9 cellular contexts compared by ENCODE assay signal in the genomic region with DNA sequence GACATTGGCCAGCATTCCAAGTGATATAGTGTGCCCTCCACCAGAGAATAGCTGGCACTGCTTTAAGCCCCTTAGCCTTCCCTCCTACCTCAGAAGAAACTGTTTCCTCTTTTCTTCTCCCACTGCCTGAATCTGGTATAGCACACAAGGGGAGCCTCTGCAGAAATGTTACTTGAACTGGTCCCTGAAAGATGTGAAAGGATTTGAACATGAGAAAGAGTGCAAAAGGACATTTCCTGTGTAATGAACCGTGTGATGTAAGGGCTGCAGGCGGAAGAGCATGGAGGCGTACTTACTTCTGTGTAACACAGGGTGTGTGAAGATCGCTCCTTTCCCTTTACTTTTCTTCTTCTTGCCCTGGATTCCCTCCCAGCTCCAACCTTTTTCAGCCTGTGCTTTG. TPM values are rescaled to one million over a fixed set of nuclear protein-coding genes. Genes with fewer than 3 reads are reported as not detected.
DNase-seq lines count a peak whose midpoint lies in the region; ATAC-seq, FAIRE-seq and TF ChIP-seq lines count a peak whose summit lies in the region.
"Had no signal": no experiment of that assay in that cellular context is flagged by ENCODE, and none has a peak within 500 bp of the region (broad histone marks: within the 10 kb centered on the region; RNA-seq: fewer than 3 reads in every experiment).

No MANE protein-coding gene starts in this region.

- peaks cover 36 to 100% (median 79%) of the 10 kb centered on the region in 6 donors for H3K4me1 ChIP-seq in spleen

- TF ChIP-seq CTCF in chondrocyte (IDR thresholded peaks at IDR 0.05) (no peak), spleen (IDR thresholded peaks at IDR 0.05 in 8 of 11, conservative IDR thresholded peaks at IDR 0.05 in 3 of 11) (no peak)

- peaks cover 13% of the 10 kb centered on the region for H3K36me3 Mint-ChIP-seq in activated CD4-positive, alpha-beta T cell treated with anti-CD3 and anti-CD28 coated beads, Interleukin-2, amount 10 ng/mL, durations not matched to agents 7 days and 5 days (ENCODE audit: low read depth)
- no peaks in the 10 kb centered on the region for H3K36me3 Mint-ChIP-seq in chondrocyte (ENCODE audit: low read depth)

- POLR2A ChIA-PET in activated CD4-positive, alpha-beta T cell treated with anti-CD3 and anti-CD28 coated beads, Interleukin-2, amount 10 ng/mL, durations not matched to agents 7 days and 5 days (lab: Charles Lee), result no interaction called here

- no peak overlapping the region for H3K4me3 ChIP-seq in spleen

- WGBS in spleen, 5 donors, result 14 to 30% (median 20%) methylated on average over 4 of the region's 4 CpGs

- H3K4me1 Mint-ChIP-seq in activated CD4-positive, alpha-beta T cell treated with anti-CD3 and anti-CD28 coated beads, Interleukin-2, amount 10 ng/mL, durations not matched to agents 7 days and 5 days, result peaks cover 73% of the 10 kb centered on the region
- peaks cover 81% of the 10 kb centered on the region for H3K4me1 Mint-ChIP-seq in chondrocyte (ENCODE audit: low read depth)

- ATAC-seq in HG03354 (IDR thresholded peaks at IDR 0.05; ENCODE audit: poor library complexity, severe bottlenecking, unreplicated experiment), result peak; percentile 81
- no peak for ATAC-seq in HG02970 (IDR thresholded peaks at IDR 0.05; ENCODE audit: low FRiP score, unreplicated experiment)

- H3K9me3 ChIP-seq in spleen, result no peaks in the 10 kb centered on the region

- DNase-seq in activated CD4-positive, alpha-beta T cell treated with anti-CD3 and anti-CD28 coated beads, Interleukin-2, amount 10 ng/mL, durations not matched to agents 7 days and 5 days, result peak; percentile 21
- DNase-seq in activated CD4-positive, alpha-beta T cell treated with anti-CD3 and anti-CD28 coated beads, Interleukin-2, amount 50 U/mL, for 48 hours, result no peak
- DNase-seq in chondrocyte (ENCODE audit: low spot score) (no peak), spleen (no peak), urothelium cell line (ENCODE audit: low spot score) (no peak), NCI-H1417 (lab: John Stamatoyannopoulos, UW) (no peak)

- H3K36me3 ChIP-seq in spleen, result no peaks in the 10 kb centered on the region

- peak overlapping the region; percentile 18 for H3K4me3 Mint-ChIP-seq in activated CD4-positive, alpha-beta T cell treated with anti-CD3 and anti-CD28 coated beads, Interleukin-2, amount 10 ng/mL, durations not matched to agents 7 days and 5 days
- peak overlapping the region; percentile 23 for H3K4me3 Mint-ChIP-seq in chondrocyte (ENCODE audit: unreplicated experiment)

- TF ChIP-seq POLR2A in spleen (IDR thresholded peaks at IDR 0.05), result no peak

- FAIRE-seq in urothelium cell line (lab: Jason Lieb, UNC), result no peak

- intact Hi-C loops in spleen (cut with DNase I; ENCODE audit: low total_unique reads), result no loop called here

- H3K27ac Mint-ChIP-seq in activated CD4-positive, alpha-beta T cell treated with anti-CD3 and anti-CD28 coated beads, Interleukin-2, amount 10 ng/mL, durations not matched to agents 7 days and 5 days, result peak overlapping the region; percentile 74
- peak overlapping the region; percentile 86 for H3K27ac Mint-ChIP-seq in chondrocyte (ENCODE audit: unreplicated experiment)

- no peaks in the 10 kb centered on the region for H3K9me3 Mint-ChIP-seq in activated CD4-positive, alpha-beta T cell treated with anti-CD3 and anti-CD28 coated beads, Interleukin-2, amount 10 ng/mL, durations not matched to agents 7 days and 5 days
- H3K9me3 Mint-ChIP-seq in chondrocyte (ENCODE audit: low read depth), result no peaks in the 10 kb centered on the region

- peak overlapping the region in 7 of 8 donors; percentile 27 to 67 (median 47) for H3K27ac ChIP-seq in spleen
- H3K27ac ChIP-seq: C4-2B had no signal

- H3K27me3 ChIP-seq in spleen (replicated peaks in 1 of 7), result no peaks in the 10 kb centered on the region

- no peaks in the 10 kb centered on the region for H3K27me3 Mint-ChIP-seq in activated CD4-positive, alpha-beta T cell treated with anti-CD3 and anti-CD28 coated beads, Interleukin-2, amount 10 ng/mL, durations not matched to agents 7 days and 5 days
- H3K27me3 Mint-ChIP-seq in chondrocyte (ENCODE audit: low read depth), result no peaks in the 10 kb centered on the region

- CTCF ChIA-PET in activated CD4-positive, alpha-beta T cell treated with anti-CD3 and anti-CD28 coated beads, Interleukin-2, amount 10 ng/mL, durations not matched to agents 7 days and 5 days (lab: Charles Lee), result interaction anchor here (1.0 kb wide), 1 partner anchor 9 kb away, joined by 4 read pairs; a partner anchor contains a TSS

RNA-seq across cellular contexts. Expression of a gene that starts 8.3 kb away (rescaled TPM):
- 10 to 100 TPM; 66.0 to 66.1 TPM for total RNA-seq in activated CD4-positive, alpha-beta T cell treated with anti-CD3 and anti-CD28 coated beads, Interleukin-2, amount 10 ng/mL, durations not matched to agents 7 days and 5 days
- 44.3 to 56.9 TPM (median 44.4 TPM) in 3 replicates for total RNA-seq in chondrocyte
- 10 to 100 TPM; 33.2 to 65.5 (median 55.5) TPM for total RNA-seq in spleen
- polyA plus RNA-seq in spleen, result 10 to 100 TPM in 2 of 3 donors, 1 to 10 TPM in 1; 8.9 to 12.4 (median 10.7) TPM
